ENCODE assay signal across 15 cellular contexts in the genomic region with DNA sequence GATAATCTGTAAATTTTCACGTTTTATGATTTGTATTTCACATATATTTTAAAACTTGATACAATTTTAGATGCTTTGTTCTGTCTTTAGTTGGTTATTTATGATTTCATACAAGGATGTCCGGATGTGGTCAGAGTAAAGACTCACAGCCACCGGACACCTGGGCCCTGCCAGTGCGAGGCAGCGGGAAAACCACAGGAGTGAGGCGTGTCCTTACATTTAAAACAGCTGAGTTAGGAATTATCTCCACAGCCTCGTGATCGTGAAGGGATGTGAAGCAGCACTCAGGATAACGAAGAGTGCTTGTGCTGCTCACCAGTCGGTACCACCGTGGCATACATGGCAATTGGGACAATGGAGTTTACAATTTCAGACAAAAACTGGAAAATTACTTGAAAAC. TPM values are rescaled to one million over a fixed set of nuclear protein-coding genes. Genes with fewer than 3 reads are reported as not detected.
DNase-seq lines count a peak whose midpoint lies in the region; ATAC-seq and TF ChIP-seq lines count a peak whose summit lies in the region.
"Had no signal": no experiment of that assay in that cellular context is flagged by ENCODE, and none has a peak within 500 bp of the region (broad histone marks: within the 10 kb centered on the region; RNA-seq: fewer than 3 reads in every experiment).

No MANE protein-coding gene starts in this region.

- H3K36me3 Mint-ChIP-seq in effector memory CD8-positive, alpha-beta T cell (ENCODE audit: insufficient read depth) = peaks cover 6% of the 10 kb centered on the region
- peaks cover 5% of the 10 kb centered on the region for H3K36me3 Mint-ChIP-seq in nephron progenitor cell (ENCODE audit: low read depth)

- TF ChIP-seq CTCF in nephron progenitor cell (IDR thresholded peaks at IDR 0.05) = no peak

- TF ChIP-seq POLR2A in GM18505 (IDR thresholded peaks at IDR 0.05; ENCODE audit: borderline replicate concordance, extremely low read depth, insufficient read depth, insufficient read length) = no peak

- peaks cover 28 to 52% of the 10 kb centered on the region in 2 donors for H3K4me1 Mint-ChIP-seq in effector memory CD8-positive, alpha-beta T cell (ENCODE audit: low read depth in 2 of 2)
- H3K4me1 Mint-ChIP-seq in nephron progenitor cell = peaks cover 21% of the 10 kb centered on the region

- DNase-seq in Daoy (ENCODE audit: low read depth) = peak; percentile 42
- DNase-seq in RPMI7951 (ENCODE audit: low read depth) = peak; percentile 62
- DNase-seq in effector memory CD8-positive, alpha-beta T cell = no peak
- DNase-seq in nephron progenitor cell = no peak
- no peak for DNase-seq in pons (ENCODE audit: low spot score)
- no peak for DNase-seq in ACHN
- DNase-seq: activated CD4-positive, alpha-beta T cell treated with anti-CD3 and anti-CD28 coated beads for 48 hours; aorta; NCI-H1092; NCI-H446 treated with DMSO at 0.1 percent for 48 hours; Peyer's patch; T-helper 2 cell had no signal

- H3K9me3 Mint-ChIP-seq in effector memory CD8-positive, alpha-beta T cell = no peaks in the 10 kb centered on the region
- H3K9me3 Mint-ChIP-seq in nephron progenitor cell = no peaks in the 10 kb centered on the region

- H3K27ac Mint-ChIP-seq in effector memory CD8-positive, alpha-beta T cell = peak overlapping the region; percentile 4 to 72
- H3K27ac Mint-ChIP-seq in nephron progenitor cell = peak overlapping the region; percentile 57

- H3K27me3 Mint-ChIP-seq in effector memory CD8-positive, alpha-beta T cell = no peaks in the 10 kb centered on the region
- no peaks in the 10 kb centered on the region for H3K27me3 Mint-ChIP-seq in nephron progenitor cell (ENCODE audit: low read depth, poor library complexity)

- peak overlapping the region; percentile 26 to 39 for H3K4me3 Mint-ChIP-seq in effector memory CD8-positive, alpha-beta T cell
- H3K4me3 Mint-ChIP-seq in nephron progenitor cell = no peak overlapping the region

- in situ Hi-C loops in ACHN (cut with HindIII; ENCODE audit: low pct_ligation_motif_present, low pct_unique_long_range_greater_than_20kb, low sequenced_read_pairs) = no loop called here

- ATAC-seq in effector memory CD8-positive, alpha-beta T cell (replicated peaks) = no peak
- no peak for ATAC-seq in GM18505 (IDR thresholded peaks at IDR 0.05; ENCODE audit: unreplicated experiment)
- ATAC-seq in HG02970 (IDR thresholded peaks at IDR 0.05; ENCODE audit: low FRiP score, unreplicated experiment) = no peak
- ATAC-seq: gastroesophageal sphincter had no signal

RNA-seq across cellular contexts. Expression of gene SNX18, which starts 14.0 kb away (rescaled TPM):
- 10.8 and 14.1 TPM in 2 replicates for total RNA-seq in Daoy (2014; rRNA removed; shearing (Covaris generic))
- total RNA-seq in RPMI7951 (2014; rRNA removed; shearing (Covaris generic)) = 9.5 and 13.7 TPM in 2 replicates

Comparison
In these comparisons a context has a peak if more than half of its experiments do, and no peak if none do; other contexts are left out.
1. DNase-seq: peak in Daoy (single experiment) and RPMI7951 (single experiment); none in effector memory CD8-positive, alpha-beta T cell (0 of 3), nephron progenitor cell (single experiment), pons (single experiment) and ACHN (single experiment).